Comparison of ENCODE assay signal across 21 cellular contexts in the genomic region with DNA sequence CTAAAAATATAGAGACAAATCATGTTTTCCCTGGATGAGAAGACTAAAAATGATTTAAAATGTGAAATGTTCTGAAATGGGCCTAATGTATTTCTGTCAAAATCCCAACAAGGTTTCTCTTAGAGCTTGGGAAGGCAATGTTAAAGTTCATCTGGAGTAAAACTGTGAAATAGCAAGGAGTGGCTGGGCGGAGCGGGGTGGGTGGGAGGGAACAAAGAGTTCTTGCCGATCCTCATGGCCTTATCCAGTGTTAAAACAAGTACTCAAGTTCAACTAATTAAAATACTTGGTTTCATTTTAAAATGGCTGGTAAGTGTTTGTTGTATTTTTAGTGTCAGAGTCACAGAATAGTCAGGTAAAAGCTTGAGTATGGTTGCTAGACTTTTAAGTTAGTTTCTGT.
"Had no signal": no experiment of that assay in that cellular context is flagged by ENCODE, and none has a peak within 500 bp of the region (broad histone marks: within the 10 kb centered on the region; RNA-seq: fewer than 3 reads in every experiment).

No MANE protein-coding gene starts in this region.

- H3K4me3 Mint-ChIP-seq: activated CD4-positive, alpha-beta T cell treated with anti-CD3 and anti-CD28 coated beads, Interleukin-2, amount 10 ng/mL, durations not matched to agents 24 days and 14 days; activated CD8-positive, alpha-beta T cell treated with anti-CD3 and anti-CD28 coated beads for 36 hours; activated naive CD8-positive, alpha-beta T cell treated with anti-CD3 and anti-CD28 coated beads, Interleukin-2, amount 10 ng/mL, durations not matched to agents 7 days and 5 days; dendritic cell treated with granulocyte-macrophage colony-stimulating factor and Interleukin-4, amounts not matched to agents 40 ng/mL and 50 ng/mL, for 4 days; stimulated activated memory B cell treated with anti-CD40 and anti-IgM and Interleukin-4, amounts not matched to agents 10 μg/mL and 1 μg/mL and 100 μg/mL, for 72 hours had no signal

- H3K27ac ChIP-seq: cardiac muscle cell, esophagus muscularis mucosa, prostate gland, right atrium auricular region, testis had no signal

- H3K27me3 ChIP-seq: esophagus muscularis mucosa, right atrium auricular region, testis had no signal

- H3K27ac Mint-ChIP-seq: activated CD4-positive, alpha-beta T cell treated with anti-CD3 and anti-CD28 coated beads, Interleukin-2, amount 10 ng/mL, durations not matched to agents 24 days and 14 days; activated CD8-positive, alpha-beta T cell treated with anti-CD3 and anti-CD28 coated beads for 36 hours; activated naive CD8-positive, alpha-beta T cell treated with anti-CD3 and anti-CD28 coated beads, Interleukin-2, amount 10 ng/mL, durations not matched to agents 7 days and 5 days; activated T-helper 2 cell treated with anti-CD3 and anti-CD28 coated beads, Interferon-gamma antibody, Interleukin-2, Interleukin-4, amounts not matched to agents 10 μg/mL and 5 μg/mL and 100 μg/mL, durations not matched to agents 14 hours and 24 hours and 36 hours; dendritic cell treated with granulocyte-macrophage colony-stimulating factor and Interleukin-4, amounts not matched to agents 40 ng/mL and 50 ng/mL, for 4 days; stimulated activated memory B cell treated with anti-CD40 and anti-IgM and Interleukin-4, amounts not matched to agents 10 μg/mL and 1 μg/mL and 100 μg/mL, for 72 hours had no signal

- ATAC-seq: activated CD8-positive, alpha-beta T cell treated with anti-CD3 and anti-CD28 coated beads for 36 hours; stimulated activated memory B cell treated with anti-CD40 and anti-IgM and Interleukin-4, amounts not matched to agents 10 μg/mL and 1 μg/mL and 100 μg/mL, for 72 hours had no signal

- H3K4me1 ChIP-seq: testis had no signal

- DNase-seq: activated CD4-positive, alpha-beta T cell treated with anti-CD3 and anti-CD28 coated beads, Interleukin-2, amount 10 ng/mL, durations not matched to agents 24 days and 14 days; activated CD8-positive, alpha-beta T cell treated with anti-CD3 and anti-CD28 coated beads for 36 hours; activated naive CD4-positive, alpha-beta T cell treated with Interleukin-2 at 50 U/mL for 16 hours; activated naive CD8-positive, alpha-beta T cell treated with anti-CD3 and anti-CD28 coated beads, Interleukin-2, amount 10 ng/mL, durations not matched to agents 7 days and 5 days; activated T-cell treated with anti-CD3 and anti-CD28 coated beads, Interleukin-2, amount 50 U/mL, for 1 hour; amygdala; effector memory CD4-positive, alpha-beta T cell; glutamatergic neuron; hypothalamus; islet precursor cell; midbrain; stimulated activated CD4-positive, alpha-beta T cell treated with anti-CD3 and anti-CD28 coated beads, Interleukin-4, amount 100 ng/mL, for 4 hours; testis had no signal

- H3K27me3 Mint-ChIP-seq: activated CD4-positive, alpha-beta T cell treated with anti-CD3 and anti-CD28 coated beads, Interleukin-2, amount 10 ng/mL, durations not matched to agents 24 days and 14 days; activated CD8-positive, alpha-beta T cell treated with anti-CD3 and anti-CD28 coated beads for 36 hours; activated naive CD8-positive, alpha-beta T cell treated with anti-CD3 and anti-CD28 coated beads, Interleukin-2, amount 10 ng/mL, durations not matched to agents 7 days and 5 days; dendritic cell treated with granulocyte-macrophage colony-stimulating factor and Interleukin-4, amounts not matched to agents 40 ng/mL and 50 ng/mL, for 4 days; stimulated activated memory B cell treated with anti-CD40 and anti-IgM and Interleukin-4, amounts not matched to agents 10 μg/mL and 1 μg/mL and 100 μg/mL, for 72 hours had no signal

- H3K36me3 ChIP-seq: cardiac muscle cell, prostate gland, right atrium auricular region had no signal

- H3K9me3 Mint-ChIP-seq: activated CD4-positive, alpha-beta T cell treated with anti-CD3 and anti-CD28 coated beads, Interleukin-2, amount 10 ng/mL, durations not matched to agents 24 days and 14 days; activated CD8-positive, alpha-beta T cell treated with anti-CD3 and anti-CD28 coated beads for 36 hours; activated naive CD8-positive, alpha-beta T cell treated with anti-CD3 and anti-CD28 coated beads, Interleukin-2, amount 10 ng/mL, durations not matched to agents 7 days and 5 days; activated T-helper 2 cell treated with anti-CD3 and anti-CD28 coated beads, Interferon-gamma antibody, Interleukin-2, Interleukin-4, amounts not matched to agents 10 μg/mL and 5 μg/mL and 100 μg/mL, durations not matched to agents 14 hours and 24 hours and 36 hours; dendritic cell treated with granulocyte-macrophage colony-stimulating factor and Interleukin-4, amounts not matched to agents 40 ng/mL and 50 ng/mL, for 4 days had no signal

- H3K9me3 ChIP-seq: esophagus muscularis mucosa, prostate gland, right atrium auricular region, testis had no signal

- H3K4me3 ChIP-seq: cardiac muscle cell, esophagus muscularis mucosa, prostate gland, right atrium auricular region, skin epidermis, testis had no signal
